ENCODE assay signal across 13 cellular contexts in genomic region chr16:28168991-28169554, GRCh38. TPM values are rescaled to one million over a fixed set of nuclear protein-coding genes. Genes with fewer than 3 reads are reported as not detected.
DNase-seq lines count a peak whose midpoint lies in the region; ATAC-seq lines count a peak whose summit lies in the region.
"Had no signal": no experiment of that assay in that cellular context is flagged by ENCODE, and none has a peak within 500 bp of the region (broad histone marks: within the 10 kb centered on the region; RNA-seq: fewer than 3 reads in every experiment).

No MANE protein-coding gene starts in this region.

- ATAC-seq in activated naive CD8-positive, alpha-beta T cell treated with anti-CD3 and anti-CD28 coated beads, Interleukin-2, amount 50 U/mL, for 24 hours = peak; percentile 68
- no peak for ATAC-seq in sciatic nerve
- ATAC-seq: foreskin keratinocyte, upper lobe of right lung had no signal

- no peaks in the 10 kb centered on the region for H3K27me3 Mint-ChIP-seq in activated naive CD8-positive, alpha-beta T cell treated with anti-CD3 and anti-CD28 coated beads, Interleukin-2, amount 50 U/mL, for 24 hours

- intact Hi-C loops in sciatic nerve (cut with DNase I) = no loop called here

- H3K4me3 Mint-ChIP-seq in activated naive CD8-positive, alpha-beta T cell treated with anti-CD3 and anti-CD28 coated beads, Interleukin-2, amount 50 U/mL, for 24 hours = no peak overlapping the region

- H3K27ac Mint-ChIP-seq in activated naive CD8-positive, alpha-beta T cell treated with anti-CD3 and anti-CD28 coated beads, Interleukin-2, amount 50 U/mL, for 24 hours = peak overlapping the region; percentile 47

- peak; percentile 19 to 37 for DNase-seq in activated CD8-positive, alpha-beta memory T cell treated with anti-CD3 and anti-CD28 coated beads for 4 hours (ENCODE audit: low read depth in 2 of 2)
- no peak for DNase-seq in activated CD8-positive, alpha-beta memory T cell treated with anti-CD3 and anti-CD28 coated beads, Interleukin-2, amount 50 U/mL, for 48 hours
- peak; percentile 18 to 31 for DNase-seq in activated CD4-positive, alpha-beta T cell treated with anti-CD3 and anti-CD28 coated beads, Interleukin-2, amount 50 U/mL, for 48 hours
- no peak for DNase-seq in activated naive CD8-positive, alpha-beta T cell treated with anti-CD3 and anti-CD28 coated beads, Interleukin-2, amount 50 U/mL, for 24 hours
- peak in 2 of 3 donors; percentile 24 to 29 for DNase-seq in stimulated activated CD4-positive, alpha-beta T cell treated with anti-CD3 and anti-CD28 coated beads, TNF-alpha, amount 100 ng/mL, for 1 hour (ENCODE audit: low read depth in 3 of 3, low spot score in 1 of 3)
- DNase-seq in NCI-H2227 treated with DMSO at 0.1 percent for 48 hours (lab: John Stamatoyannopoulos, UW) = no peak
- no peak for DNase-seq in sciatic nerve (ENCODE audit: low spot score)
- no peak for DNase-seq in dedifferentiated amniotic fluid mesenchymal stem cell (ENCODE audit: extremely low spot score)
- DNase-seq: amniotic stem cell, foreskin keratinocyte, kidney, NCI-H446 treated with DMSO at 0.1 percent for 48 hours, upper lobe of right lung had no signal

- peaks cover 74% of the 10 kb centered on the region for H3K4me1 Mint-ChIP-seq in activated naive CD8-positive, alpha-beta T cell treated with anti-CD3 and anti-CD28 coated beads, Interleukin-2, amount 50 U/mL, for 24 hours

- no peaks in the 10 kb centered on the region for H3K9me3 Mint-ChIP-seq in activated naive CD8-positive, alpha-beta T cell treated with anti-CD3 and anti-CD28 coated beads, Interleukin-2, amount 50 U/mL, for 24 hours

- H3K36me3 Mint-ChIP-seq in activated naive CD8-positive, alpha-beta T cell treated with anti-CD3 and anti-CD28 coated beads, Interleukin-2, amount 50 U/mL, for 24 hours (ENCODE audit: low read depth) = peaks cover 66% of the 10 kb centered on the region

RNA-seq across cellular contexts. Expression of gene XPO6, which starts 42.7 kb away (rescaled TPM):
- total RNA-seq in sciatic nerve = 120 TPM

Comparison
In these comparisons a context has a peak if more than half of its experiments do, and no peak if none do; other contexts are left out.
1. DNase-seq: peak in activated CD8-positive, alpha-beta memory T cell treated with anti-CD3 and anti-CD28 coated beads for 4 hours (2 of 2), activated CD4-positive, alpha-beta T cell treated with anti-CD3 and anti-CD28 coated beads, Interleukin-2, amount 50 U/mL, for 48 hours (2 of 2) and stimulated activated CD4-positive, alpha-beta T cell treated with anti-CD3 and anti-CD28 coated beads, TNF-alpha, amount 100 ng/mL, for 1 hour (2 of 3); none in activated CD8-positive, alpha-beta memory T cell treated with anti-CD3 and anti-CD28 coated beads, Interleukin-2, amount 50 U/mL, for 48 hours (single experiment), activated naive CD8-positive, alpha-beta T cell treated with anti-CD3 and anti-CD28 coated beads, Interleukin-2, amount 50 U/mL, for 24 hours (single experiment), NCI-H2227 treated with DMSO at 0.1 percent for 48 hours (single experiment), sciatic nerve (single experiment) and dedifferentiated amniotic fluid mesenchymal stem cell (single experiment).